11 cellular contexts compared by ENCODE assay signal in the genomic region with DNA sequence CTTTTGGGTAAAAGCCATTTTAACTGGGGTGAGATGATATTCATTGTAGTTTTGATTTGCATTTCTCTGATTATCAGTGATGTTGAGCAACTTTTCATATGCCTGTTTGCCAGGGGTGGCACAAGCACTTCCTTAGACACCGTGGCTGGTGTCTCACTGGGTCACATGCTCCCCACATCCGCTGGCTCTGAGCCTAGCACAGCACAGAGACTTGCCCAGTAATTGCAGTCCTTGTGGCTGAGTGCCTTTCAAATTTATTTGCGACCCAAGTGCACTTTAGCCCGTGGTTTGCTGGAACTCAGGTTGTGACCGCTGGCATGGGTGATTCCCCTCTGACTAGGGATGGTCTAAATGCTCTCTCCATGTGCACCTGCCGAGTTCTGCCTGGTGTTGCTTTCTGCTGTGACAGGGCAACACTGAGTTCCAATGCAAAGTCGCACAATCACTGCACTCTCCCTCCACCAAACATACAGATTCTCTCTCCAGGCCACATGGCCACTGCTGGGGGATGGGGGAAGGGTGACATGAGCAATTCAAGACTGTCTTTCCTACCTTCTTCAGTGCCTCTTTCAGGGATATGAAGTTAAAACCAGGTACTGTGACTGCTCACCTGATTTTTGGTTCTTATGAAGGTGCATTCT.
DNase-seq lines count a peak whose midpoint lies in the region; ATAC-seq and TF ChIP-seq lines count a peak whose summit lies in the region.
"Had no signal": no experiment of that assay in that cellular context is flagged by ENCODE, and none has a peak within 500 bp of the region (broad histone marks: within the 10 kb centered on the region; RNA-seq: fewer than 3 reads in every experiment).

No MANE protein-coding gene starts in this region.

- TF ChIP-seq CTCF in NB4 (IDR thresholded peaks at IDR 0.05; ENCODE audit: low read depth, low read length) (no peak), adrenal gland (IDR thresholded peaks at IDR 0.05) (no peak)

- no peaks in the 10 kb centered on the region for H3K9me3 ChIP-seq in adrenal gland (replicated peaks in 1 of 3)

- no peaks in the 10 kb centered on the region for H3K36me3 ChIP-seq in adrenal gland (replicated peaks in 1 of 2)

- H3K9me3 Mint-ChIP-seq in activated naive CD4-positive, alpha-beta T cell treated with anti-CD3 and anti-CD28 coated beads, Interleukin-2, amount 10 ng/mL, durations not matched to agents 7 days and 5 days: no peaks in the 10 kb centered on the region

- TF ChIP-seq POLR2A in NB4 (IDR thresholded peaks at IDR 0.05; ENCODE audit: extremely low read depth, insufficient read length) (no peak), adrenal gland (IDR thresholded peaks at IDR 0.05) (no peak)

- DNase-seq in activated naive CD4-positive, alpha-beta T cell treated with anti-CD3 and anti-CD28 coated beads, Interleukin-2, amount 10 ng/mL, durations not matched to agents 7 days and 5 days: no peak
- no peak for DNase-seq in activated naive CD4-positive, alpha-beta T cell treated with anti-CD3 and anti-CD28 coated beads, Interleukin-2, amount 50 U/mL, for 16 hours
- peak; percentile 49 for DNase-seq in NB4 (ENCODE audit: low read depth)
- peak in 6 of 7 donors; percentile 14 to 54 (median 26) for DNase-seq in adrenal gland
- DNase-seq in renal cortical epithelial cell (ENCODE audit: low read depth): peak; percentile 28
- no peak for DNase-seq in NCI-H82 treated with DMSO at 0.1 percent for 48 hours (lab: John Stamatoyannopoulos, UW; ENCODE audit: unreplicated experiment)
- DNase-seq: activated gamma-delta T cell treated with Interleukin-2 at 50 U/mL for 16 hours; effector memory CD4-positive, alpha-beta T cell; H7 had no signal

- intact Hi-C loops in adrenal gland (cut with DNase I): no loop called here

- H3K4me3 ChIP-seq in NB4 (ENCODE audit: low read depth, low read length): no peak overlapping the region
- no peak overlapping the region for H3K4me3 ChIP-seq in adrenal gland

- no peak overlapping the region for H3K4me3 Mint-ChIP-seq in activated naive CD4-positive, alpha-beta T cell treated with anti-CD3 and anti-CD28 coated beads, Interleukin-2, amount 10 ng/mL, durations not matched to agents 7 days and 5 days

- CTCF ChIA-PET in activated naive CD4-positive, alpha-beta T cell treated with anti-CD3 and anti-CD28 coated beads, Interleukin-2, amount 10 ng/mL, durations not matched to agents 7 days and 5 days (lab: Charles Lee): no interaction called here

- H3K36me3 Mint-ChIP-seq in activated naive CD4-positive, alpha-beta T cell treated with anti-CD3 and anti-CD28 coated beads, Interleukin-2, amount 10 ng/mL, durations not matched to agents 7 days and 5 days: no peaks in the 10 kb centered on the region

- no peaks in the 10 kb centered on the region for H3K27me3 Mint-ChIP-seq in activated naive CD4-positive, alpha-beta T cell treated with anti-CD3 and anti-CD28 coated beads, Interleukin-2, amount 10 ng/mL, durations not matched to agents 7 days and 5 days

- no peaks in the 10 kb centered on the region for H3K4me1 ChIP-seq in adrenal gland (replicated peaks in 1 of 2)

- no peaks in the 10 kb centered on the region for H3K27me3 ChIP-seq in adrenal gland

- ATAC-seq in GM18520 (IDR thresholded peaks at IDR 0.05; ENCODE audit: unreplicated experiment) (no peak), HG02981 (IDR thresholded peaks at IDR 0.05; ENCODE audit: unreplicated experiment) (no peak)

- no peak overlapping the region for H3K27ac ChIP-seq in adrenal gland

- 67 to 84% (median 82%) methylated on average over 3 to 7 of the region's 7 CpGs for WGBS in adrenal gland, 4 donors

- peak overlapping the region; percentile 16 for H3K27ac Mint-ChIP-seq in activated naive CD4-positive, alpha-beta T cell treated with anti-CD3 and anti-CD28 coated beads, Interleukin-2, amount 10 ng/mL, durations not matched to agents 7 days and 5 days

- peaks cover 5% of the 10 kb centered on the region for H3K4me1 Mint-ChIP-seq in activated naive CD4-positive, alpha-beta T cell treated with anti-CD3 and anti-CD28 coated beads, Interleukin-2, amount 10 ng/mL, durations not matched to agents 7 days and 5 days

Comparison
In these comparisons a context has a peak if more than half of its experiments do, and no peak if none do; other contexts are left out.
1. DNase-seq: peak in NB4 (single experiment), adrenal gland (6 of 7) and renal cortical epithelial cell (single experiment); none in activated naive CD4-positive, alpha-beta T cell treated with anti-CD3 and anti-CD28 coated beads, Interleukin-2, amount 10 ng/mL, durations not matched to agents 7 days and 5 days (single experiment), activated naive CD4-positive, alpha-beta T cell treated with anti-CD3 and anti-CD28 coated beads, Interleukin-2, amount 50 U/mL, for 16 hours (single experiment) and NCI-H82 treated with DMSO at 0.1 percent for 48 hours (single experiment).